8 cellular contexts compared by ENCODE assay signal in genomic region chr5:149999359-149999758, GRCh38. TPM values are rescaled to one million over a fixed set of nuclear protein-coding genes. Genes with fewer than 3 reads are reported as not detected.
A peak's percentile ranks its signal among the peaks of the same experiment; 100 is the strongest.
DNase-seq lines count a peak whose midpoint lies in the region; ATAC-seq and TF ChIP-seq lines count a peak whose summit lies in the region.
"Had no signal": no experiment of that assay in that cellular context is flagged by ENCODE, and none has a peak within 500 bp of the region (broad histone marks: within the 10 kb centered on the region; RNA-seq: fewer than 3 reads in every experiment).

No MANE protein-coding gene starts in this region.

- H3K79me2 ChIP-seq in H9 (ENCODE audit: insufficient read depth, low read length) = no peaks in the 10 kb centered on the region; the same call in 1 of the 2 replicates

- peaks cover 13% of the 10 kb centered on the region for H3K23me2 ChIP-seq in H9 (ENCODE audit: insufficient read length, low read depth, low read length, poor library complexity, severe bottlenecking)

- no peak overlapping the region for H2BK120ac ChIP-seq in H9 (ENCODE audit: low read depth, low read length, poor library complexity, severe bottlenecking)

- no peak overlapping the region for H3K27ac ChIP-seq in H9 (ENCODE audit: insufficient read length, low read depth, low read length)
- peak overlapping the region; percentile 92 for H3K27ac ChIP-seq in skeletal muscle tissue (ENCODE audit: low read depth, low read length)

- H3K36me3 Mint-ChIP-seq in H9 (ENCODE audit: insufficient read depth in 1 of 3, low read depth in 3 of 3) = peaks cover 4 to 12% (median 6%) of the 10 kb centered on the region in 3 experiments; a peak in 5 of 7 replicates
- H3K36me3 Mint-ChIP-seq in T-cell = peaks cover 16% of the 10 kb centered on the region

- H3K4me1 Mint-ChIP-seq in H9 = peaks cover 19 to 23% of the 10 kb centered on the region in 2 experiments
- H3K4me1 Mint-ChIP-seq in T-cell = peaks cover 40 to 48% (median 40%) of the 10 kb centered on the region in 3 donors

- H3K18ac ChIP-seq in H9 (ENCODE audit: insufficient read length, low read depth, low read length) = no peak overlapping the region

- no peak overlapping the region for H3K4ac ChIP-seq in H9 (ENCODE audit: low read depth, low read length)

- no peak overlapping the region for H2BK5ac ChIP-seq in H9 (ENCODE audit: insufficient read length, low read length)

- H3K4me1 ChIP-seq in H9 (ENCODE audit: insufficient read depth, low read length) (peaks cover 2% of the 10 kb centered on the region; the same call in 1 of the 2 replicates), skeletal muscle tissue (ENCODE audit: control insufficient read depth in 3 of 3, insufficient read depth in 3 of 3, low read length in 3 of 3) (peaks cover 34 to 44% (median 43%) of the 10 kb centered on the region in 3 donors)

- no peak overlapping the region for H3T11ph ChIP-seq in H9 (ENCODE audit: low read length)

- H3K4me3 ChIP-seq in fibroblast of mammary gland (ENCODE audit: control insufficient read depth, low read depth, low read length) (peak overlapping the region; percentile 89), skeletal muscle tissue (ENCODE audit: low read length in 3 of 3) (peak overlapping the region; percentile 83 to 100 (median 95))

- no peak overlapping the region for H2AK5ac ChIP-seq in H9 (ENCODE audit: insufficient read length, low read length)

- CTCF ChIA-PET in T-cell (lab: Charles Lee) = interaction anchor here in 1 of 2 donors (1.4 to 2.5 kb wide), 3 partner anchors 10 to 40 kb away, joined by 3 to 13 read pairs (median 4); partner anchors contain the start of gene SLC26A2

- H3K9me3 ChIP-seq in H9 (ENCODE audit: control insufficient read depth, low read depth, low read length) = no peaks in the 10 kb centered on the region
- H3K9me3 ChIP-seq in skeletal muscle tissue (ENCODE audit: control insufficient read depth in 3 of 3, low read length in 3 of 3) = no peaks in the 10 kb centered on the region

- ATAC-seq in T-cell (replicated peaks in 1 of 4) (no peak), HG03460 (IDR thresholded peaks at IDR 0.05; ENCODE audit: unreplicated experiment) (no peak)

- peak overlapping the region; percentile 88 to 95 for H3K4me3 Mint-ChIP-seq in H9
- peak overlapping the region; percentile 87 to 89 (median 87) for H3K4me3 Mint-ChIP-seq in T-cell

- no peak overlapping the region for H3K14ac ChIP-seq in H9 (ENCODE audit: insufficient read depth, low read length)

- no CpG with 5 or more reads among the region's 3 CpGs for WGBS in H9 (ENCODE audit: extremely low coverage, insufficient read length, low lambda C conversion rate)

- H3K56ac ChIP-seq in H9 (ENCODE audit: insufficient read length, low read depth, low read length) = no peak overlapping the region

- no peaks in the 10 kb centered on the region for H3K27me3 ChIP-seq in H9 (ENCODE audit: insufficient read depth, low read length)
- no peaks in the 10 kb centered on the region for H3K27me3 ChIP-seq in skeletal muscle tissue (ENCODE audit: control insufficient read depth in 3 of 3, insufficient read depth in 3 of 3, low read length in 3 of 3)

- no peak overlapping the region for H4K91ac ChIP-seq in H9 (ENCODE audit: insufficient read length, low read depth, low read length)

- no peak for DNase-seq in H9
- no peak for DNase-seq in T-cell
- no peak for DNase-seq in fibroblast of mammary gland (ENCODE audit: low read depth)
- DNase-seq in NOMO-1 treated with dmso at 0.1 percent for 144 hours (lab: John Stamatoyannopoulos, UW; ENCODE audit: unreplicated experiment) = no peak
- no peak for DNase-seq in NCI-H1694 treated with DMSO at 0.1 percent for 48 hours (lab: John Stamatoyannopoulos, UW)

- POLR2A ChIA-PET in T-cell (lab: Charles Lee) = interaction anchor here (0.7 to 1.5 kb wide), 3 partner anchors 38 to 1253 kb away, joined by 3 read pairs; no protein-coding TSS in a partner anchor

- H4K8ac ChIP-seq in H9 (replicated peaks; ENCODE audit: insufficient read length, low read depth, low read length) = no peak overlapping the region

- no peaks in the 10 kb centered on the region for H3K79me1 ChIP-seq in H9 (ENCODE audit: insufficient read depth, low read depth, low read length, poor library complexity, severe bottlenecking)

- H2AFZ ChIP-seq in H9 (ENCODE audit: low read length) = no peak overlapping the region

- peak overlapping the region; percentile 22 for H4K5ac ChIP-seq in H9 (ENCODE audit: insufficient read length, low read depth, low read length)

- no peak overlapping the region for H2BK20ac ChIP-seq in H9 (ENCODE audit: low read depth, low read length, poor library complexity, severe bottlenecking)

- H4K20me1 ChIP-seq in H9 (ENCODE audit: control insufficient read depth, insufficient read depth, insufficient read length) = no peaks in the 10 kb centered on the region

- H3K27me3 Mint-ChIP-seq in H9 (ENCODE audit: low read depth) (no peaks in the 10 kb centered on the region), T-cell (no peaks in the 10 kb centered on the region)

- H2BK15ac ChIP-seq in H9 (ENCODE audit: low read depth, low read length) = no peak overlapping the region

- H3K9me3 Mint-ChIP-seq in H9 (no peaks in the 10 kb centered on the region; a peak in 1 of 5 replicates), T-cell (no peaks in the 10 kb centered on the region)

- peaks cover 10 to 19% (median 11%) of the 10 kb centered on the region in 3 donors for H3K36me3 ChIP-seq in skeletal muscle tissue (ENCODE audit: control insufficient read depth in 3 of 3, insufficient read depth in 3 of 3, low read length in 3 of 3)

- H2BK12ac ChIP-seq in H9 (ENCODE audit: insufficient read length, low read depth, low read length) = no peak overlapping the region

- peak overlapping the region in 2 of 3 experiments; percentile 59 to 87; a peak in 4 of 7 replicates for H3K27ac Mint-ChIP-seq in H9
- peak overlapping the region; percentile 88 to 93 for H3K27ac Mint-ChIP-seq in T-cell

- H3K9ac ChIP-seq in H9 (ENCODE audit: extremely low read depth, insufficient read length, low read length) (no peak overlapping the region), skeletal muscle tissue (ENCODE audit: low read depth in 1 of 3, low read length in 3 of 3) (peak overlapping the region; percentile 78 to 99 (median 97))

- no peak for TF ChIP-seq CTCF in H9 (conservative IDR thresholded peaks at IDR 0.05)
- TF ChIP-seq CTCF in fibroblast of mammary gland (conservative IDR thresholded peaks at IDR 0.05; ENCODE audit: control insufficient read depth, insufficient read depth, low read depth, low read length) = no peak

- H3K4me2 ChIP-seq in H9 (ENCODE audit: insufficient read depth, insufficient read length, low read length) = peak overlapping the region; percentile 95

- H3K23ac ChIP-seq in H9 (ENCODE audit: insufficient read length, low read depth, low read length) = no peak overlapping the region

RNA-seq across cellular contexts. Expression of gene TIGD6, which starts 1.1 kb away (rescaled TPM):
- total RNA-seq in H9 (2021) (1.2 and 1.8 TPM in 2 replicates), T-cell (1 to 10 TPM; 1.7 to 4.5 (median 4.0) TPM), skeletal muscle tissue (6.3 TPM)

RNA-seq across cellular contexts. Expression of gene HMGXB3, which starts 1.2 kb away (rescaled TPM):
- total RNA-seq in H9 (2021) (23.8 and 26.9 TPM in 2 replicates), T-cell (10 to 100 TPM; 28.9 to 35.2 (median 30.9) TPM), skeletal muscle tissue (14.1 TPM)

RNA-seq across cellular contexts. Expression of gene SLC26A2, which starts 38.8 kb away (rescaled TPM):
- total RNA-seq in H9 (2021) (5.9 and 6.1 TPM in 2 replicates), T-cell (10 to 100 TPM in 3 of 5 donors, 1 to 10 TPM in 2; 5.2 to 11.0 (median 10.0) TPM), skeletal muscle tissue (14.6 TPM)

RNA-seq across cellular contexts. Expression of gene PDE6A, which starts 54.8 kb away (rescaled TPM):
- not detected in 2 replicates for total RNA-seq in H9 (2021)
- not detected for total RNA-seq in T-cell
- not detected for total RNA-seq in skeletal muscle tissue
- total RNA-seq: posterior vena cava had no signal
